13 cellular contexts compared by ENCODE assay signal in the genomic region with DNA sequence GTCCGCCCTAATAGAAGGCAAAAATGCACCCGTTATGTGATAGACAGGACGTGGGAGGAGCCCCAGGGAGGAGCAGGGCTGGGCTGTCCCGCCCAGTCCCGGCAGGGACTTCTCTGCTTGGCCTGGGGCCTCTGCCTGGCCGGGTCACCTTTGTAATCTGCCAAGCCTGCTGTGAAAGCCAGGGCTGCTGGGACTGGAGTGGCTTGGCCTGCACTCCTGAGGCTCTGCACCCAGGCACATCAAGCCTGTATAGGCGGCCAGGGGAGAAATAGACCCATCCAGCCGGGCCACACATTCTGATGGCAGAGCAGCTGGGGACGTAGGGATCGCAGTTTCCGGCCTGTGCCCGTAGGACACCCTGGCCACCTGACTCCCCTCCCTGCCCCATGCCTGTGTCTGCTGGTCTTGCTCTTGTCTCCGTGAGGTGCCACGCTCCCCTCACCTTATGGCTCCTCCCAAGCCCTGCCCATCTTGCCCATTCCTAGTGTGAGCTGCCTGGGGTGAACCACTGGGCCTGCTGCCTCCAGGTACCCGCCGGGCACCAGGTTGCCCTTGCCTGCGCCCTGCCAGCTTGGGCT. TPM values are rescaled to one million over a fixed set of nuclear protein-coding genes. Genes with fewer than 3 reads are reported as not detected.
DNase-seq lines count a peak whose midpoint lies in the region; ATAC-seq, FAIRE-seq and TF ChIP-seq lines count a peak whose summit lies in the region.
"Had no signal": no experiment of that assay in that cellular context is flagged by ENCODE, and none has a peak within 500 bp of the region (broad histone marks: within the 10 kb centered on the region; RNA-seq: fewer than 3 reads in every experiment).

No MANE protein-coding gene starts in this region.

- H3K4me2 ChIP-seq in HCT116 (ENCODE audit: low read length) = no peak overlapping the region

- TF ChIP-seq CTCF in HCT116 (IDR thresholded peaks at IDR 0.05 in 2 of 3, conservative IDR thresholded peaks at IDR 0.05 in 1 of 3; ENCODE audit: borderline replicate concordance in 1 of 3, insufficient read depth in 1 of 3, low read depth in 2 of 3, low read length in 2 of 3) (no peak), bronchial epithelial cell (IDR thresholded peaks at IDR 0.05; ENCODE audit: insufficient read depth, low read length, severe bottlenecking) (no peak), kidney (IDR thresholded peaks at IDR 0.05; ENCODE audit: borderline replicate concordance, extremely low read depth, insufficient read depth) (no peak), stomach (IDR thresholded peaks at IDR 0.05) (no peak)

- no peak for TF ChIP-seq RAD21 in HCT116 (IDR thresholded peaks at IDR 0.05; ENCODE audit: low read depth)

- intact Hi-C loops in HCT116 (cut with micrococcal nuclease) (no loop called here), kidney (cut with DNase I) (no loop called here), stomach (cut with DNase I; ENCODE audit: low total_unique reads) (no loop called here)

- ATAC-seq in HCT116 (peak; percentile 60), GM18867 (IDR thresholded peaks at IDR 0.05; ENCODE audit: unreplicated experiment) (no peak)

- H3K9me3 ChIP-seq in HCT116 (ENCODE audit: control insufficient read depth in 1 of 2, insufficient read depth in 1 of 2, low read depth in 1 of 2, low read length in 2 of 2) (no peaks in the 10 kb centered on the region), kidney (ENCODE audit: control insufficient read depth in 1 of 2, low read length in 2 of 2) (no peaks in the 10 kb centered on the region), stomach (no peaks in the 10 kb centered on the region)

- POLR2A ChIA-PET in HCT116 (lab: Charles Lee) = no interaction called here

- no peaks in the 10 kb centered on the region for H4K20me1 ChIP-seq in HCT116 (ENCODE audit: insufficient read depth)

- H2AFZ ChIP-seq in HCT116 (ENCODE audit: low read depth, low read length, poor library complexity, severe bottlenecking) = no peak overlapping the region

- H3K27ac ChIP-seq in HCT116 (ENCODE audit: low read depth, low read length) (no peak overlapping the region; the same call in 1 of the 2 replicates), kidney (ENCODE audit: low read depth in 2 of 2, low read length in 2 of 2) (no peak overlapping the region), stomach (peak overlapping the region in 3 of 5 donors; percentile 29 to 38 (median 30))
- H3K27ac ChIP-seq: epithelial cell of prostate had no signal

- RAD21 ChIA-PET in HCT116 (lab: Charles Lee; ENCODE audit: low non-redundant PET in 1 of 2, low total read pairs in 2 of 2, uncharacterized antibody in 2 of 2, unreplicated experiment in 2 of 2) = no interaction called here

- DNase-seq in HCT116 (ENCODE audit: low read depth, low spot score) (no peak), bronchial epithelial cell (ENCODE audit: low read depth) (no peak), kidney (peak; percentile 74), stomach (peak; percentile 44), OCI-M2 (lab: John Stamatoyannopoulos, UW; ENCODE audit: unreplicated experiment) (no peak), SW480 (ENCODE audit: low spot score) (no peak), SW 1271 (lab: John Stamatoyannopoulos, UW) (no peak)
- DNase-seq: activated T-cell treated with anti-CD3 and anti-CD28 coated beads, Interleukin-2, amount 50 U/mL, for 48 hours; naive B cell; NCI-H187 had no signal

- H3K27me3 ChIP-seq in HCT116 (ENCODE audit: insufficient read depth, low read length) (no peaks in the 10 kb centered on the region), bronchial epithelial cell (ENCODE audit: control insufficient read depth, insufficient read depth, low read length) (no peaks in the 10 kb centered on the region), stomach (no peaks in the 10 kb centered on the region)

- peak; percentile 64 for FAIRE-seq in bronchial epithelial cell (lab: Jason Lieb, UNC)
- no peak for FAIRE-seq in kidney (lab: Jason Lieb, UNC)
- FAIRE-seq: G401.6 had no signal

- CTCF ChIA-PET in HCT116 (lab: Charles Lee) = no interaction called here

- peaks cover 0 to 10% of the 10 kb centered on the region in 2 experiments; a peak in 2 of 4 replicates for H3K4me1 ChIP-seq in HCT116 (ENCODE audit: control insufficient read depth in 1 of 2, insufficient read depth in 2 of 2, low read length in 2 of 2)
- peaks cover 0 to 6% of the 10 kb centered on the region in 2 donors for H3K4me1 ChIP-seq in kidney (ENCODE audit: control insufficient read depth in 1 of 2, insufficient read depth in 1 of 2, low read depth in 1 of 2, low read length in 2 of 2)
- peaks cover 0 to 11% (median 3%) of the 10 kb centered on the region in 4 donors for H3K4me1 ChIP-seq in stomach

- no peak for TF ChIP-seq POLR2A in HCT116 (IDR thresholded peaks at IDR 0.05; ENCODE audit: borderline replicate concordance, extremely low read depth, insufficient read depth, insufficient read length)
- no peak for TF ChIP-seq POLR2A in stomach (IDR thresholded peaks at IDR 0.05)

- H3K79me2 ChIP-seq in HCT116 (ENCODE audit: insufficient read depth, low read length) = no peaks in the 10 kb centered on the region; the same call in 1 of the 2 replicates

- H3K9me2 ChIP-seq in HCT116 (ENCODE audit: insufficient read depth) = no peaks in the 10 kb centered on the region

- H3K36me3 ChIP-seq in HCT116 (ENCODE audit: control insufficient read depth in 1 of 2, insufficient read depth in 2 of 2, low read length in 2 of 2) = peaks cover 19 to 42% of the 10 kb centered on the region in 2 experiments
- peaks cover 72% of the 10 kb centered on the region for H3K36me3 ChIP-seq in bronchial epithelial cell (ENCODE audit: control insufficient read depth, insufficient read depth, low read length)
- peaks cover 54 to 87% of the 10 kb centered on the region in 2 donors for H3K36me3 ChIP-seq in kidney (ENCODE audit: control insufficient read depth in 1 of 2, insufficient read depth in 2 of 2, low read length in 2 of 2)
- peaks cover 97 to 100% (median 100%) of the 10 kb centered on the region in 4 donors for H3K36me3 ChIP-seq in stomach

- H3K4me3 ChIP-seq in HCT116 (replicated peaks in 1 of 2; ENCODE audit: low read depth in 1 of 2, low read length in 2 of 2) (no peak overlapping the region), bronchial epithelial cell (ENCODE audit: low read depth, low read length) (no peak overlapping the region), kidney (ENCODE audit: low read length in 2 of 2) (no peak overlapping the region), stomach (no peak overlapping the region)

- 60 to 73% (median 62%) methylated on average over 12 to 17 of the region's 17 CpGs for WGBS in stomach, 5 donors

- no TSS peak for BruUV-seq in HCT116 (replicated peaks; lab: Mats Ljungman, UMichigan)

- H3K9ac ChIP-seq in HCT116 (ENCODE audit: low read length) = no peak overlapping the region
- H3K9ac ChIP-seq in kidney (ENCODE audit: low read length in 2 of 2) = no peak overlapping the region

- TF ChIP-seq EP300 in stomach (IDR thresholded peaks at IDR 0.05) = no peak

TF ChIP-seq in HCT116, 20 proteins besides CTCF, POLR2A, EP300 and RAD21:
- TF ChIP-seq SIN3A (IDR thresholded peaks at IDR 0.05; ENCODE audit: low read depth) (no peak), TCF7L2 (IDR thresholded peaks at IDR 0.05; ENCODE audit: borderline replicate concordance, extremely low read depth, insufficient read depth, insufficient read length) (no peak), POLR2AphosphoS5 (IDR thresholded peaks at IDR 0.05; ENCODE audit: low read depth, low read length) (peak; percentile 47; the same call in 1 of the 2 replicates)
TF ChIP-seq in HCT116: peak in this region for 1.

RNA-seq across cellular contexts. Expression of a gene that starts 28.1 kb away (rescaled TPM):
- total RNA-seq in HCT116 (2021; ENCODE audit: unreplicated experiment) (155 TPM), bronchial epithelial cell (27.4 and 33.7 TPM in 2 replicates), kidney (76.6 TPM), stomach (100 to 1,000 TPM in 2 of 5 donors, 10 to 100 TPM in 2, 1 to 10 TPM in 1; 2.9 to 125 (median 33.9) TPM)
- 150 and 152 TPM in 2 replicates for polyA plus RNA-seq in HCT116 (2012)
- polyA plus RNA-seq in kidney (ENCODE audit: insufficient read depth, low read depth, low replicate concordance) (98.6 TPM), stomach (10 to 100 TPM; 46.3 to 67.5 (median 60.2) TPM)

Comparison
In these comparisons a context has a peak if more than half of its experiments do, and no peak if none do; other contexts are left out.
1. DNase-seq: peak in kidney (single experiment) and stomach (single experiment); none in HCT116 (single experiment), bronchial epithelial cell (single experiment), OCI-M2 (single experiment), SW480 (single experiment) and SW 1271 (0 of 2).
2. H3K27ac ChIP-seq: peak in stomach (3 of 5); none in HCT116 (single experiment) and kidney (0 of 2).